14 cellular contexts compared by ENCODE assay signal in the genomic region with DNA sequence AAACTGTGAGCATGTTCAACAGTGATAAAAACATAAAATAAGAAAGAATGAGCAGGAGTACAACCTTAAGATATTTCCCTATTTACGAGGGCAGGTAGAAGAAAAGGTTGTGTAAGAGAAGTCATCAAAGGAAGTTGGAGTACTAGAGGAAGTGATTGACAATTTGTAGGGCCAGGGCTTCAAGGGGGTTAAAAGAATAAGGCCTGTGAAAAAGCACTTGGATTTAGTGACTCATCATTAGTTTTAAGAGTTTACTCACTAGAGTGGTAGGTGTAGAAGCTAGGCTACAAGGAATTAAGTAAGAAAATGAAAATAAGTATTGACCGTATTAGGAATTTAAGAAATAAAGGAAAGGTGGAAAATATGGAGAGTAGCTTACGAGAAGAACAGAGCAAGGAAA. TPM values are rescaled to one million over a fixed set of nuclear protein-coding genes. Genes with fewer than 3 reads are reported as not detected.
DNase-seq lines count a peak whose midpoint lies in the region; ATAC-seq, FAIRE-seq and TF ChIP-seq lines count a peak whose summit lies in the region.
"Had no signal": no experiment of that assay in that cellular context is flagged by ENCODE, and none has a peak within 500 bp of the region (broad histone marks: within the 10 kb centered on the region; RNA-seq: fewer than 3 reads in every experiment).

No MANE protein-coding gene starts in this region.

- TF ChIP-seq CTCF in epithelial cell of esophagus (IDR thresholded peaks at IDR 0.05; ENCODE audit: insufficient read depth, low read depth, low read length, missing control alignments) (no peak), GM13976 (IDR thresholded peaks at IDR 0.05; ENCODE audit: borderline replicate concordance, control extremely low read depth, extremely low read depth, insufficient read depth, missing control alignments) (no peak), OCI-LY7 (conservative IDR thresholded peaks at IDR 0.05; ENCODE audit: low read length) (no peak)

- no peak overlapping the region for H2AFZ ChIP-seq in OCI-LY7 (ENCODE audit: low read length)
- H2AFZ ChIP-seq: parathyroid adenoma had no signal

- H3K4me3 Mint-ChIP-seq in activated naive CD8-positive, alpha-beta T cell = no peak overlapping the region
- no peak overlapping the region for H3K4me3 Mint-ChIP-seq in activated naive CD8-positive, alpha-beta T cell treated with anti-CD3 and anti-CD28 coated beads for 36 hours
- no peak overlapping the region for H3K4me3 Mint-ChIP-seq in stimulated activated naive B cell treated with anti-CD40 and anti-IgM and Interleukin-4, amounts not matched to agents 10 μg/mL and 1 μg/mL and 100 μg/mL, for 72 hours
- H3K4me3 Mint-ChIP-seq: activated T-cell treated with anti-CD3 and anti-CD28 coated beads, Interleukin-2, amount 50 U/mL, for 4 hours had no signal

- no peaks in the 10 kb centered on the region for H3K4me1 ChIP-seq in OCI-LY7 (ENCODE audit: insufficient read depth, low read length, poor library complexity, severe bottlenecking)
- H3K4me1 ChIP-seq: parathyroid adenoma had no signal

- no peak overlapping the region for H3K4me2 ChIP-seq in OCI-LY7 (ENCODE audit: low read length)

- H3K27ac Mint-ChIP-seq in activated naive CD8-positive, alpha-beta T cell = peak overlapping the region; percentile 31
- no peak overlapping the region for H3K27ac Mint-ChIP-seq in activated naive CD8-positive, alpha-beta T cell treated with anti-CD3 and anti-CD28 coated beads for 36 hours
- H3K27ac Mint-ChIP-seq in stimulated activated naive B cell treated with anti-CD40 and anti-IgM and Interleukin-4, amounts not matched to agents 10 μg/mL and 1 μg/mL and 100 μg/mL, for 72 hours = peak overlapping the region; percentile 53

- POLR2A ChIA-PET in OCI-LY7 (lab: Charles Lee) = interaction anchor here (0.5 to 0.9 kb wide), 2 partner anchors 81 to 212 kb away, joined by 3 read pairs; no protein-coding TSS in a partner anchor

- H3K4me3 ChIP-seq in epithelial cell of esophagus (ENCODE audit: low read length) (no peak overlapping the region), OCI-LY7 (ENCODE audit: low read depth, low read length, poor library complexity, severe bottlenecking) (no peak overlapping the region)
- H3K4me3 ChIP-seq: mucosa of descending colon had no signal

- H3K4me1 Mint-ChIP-seq in activated naive CD8-positive, alpha-beta T cell (ENCODE audit: low read depth) = peaks cover 4% of the 10 kb centered on the region
- H3K4me1 Mint-ChIP-seq in activated naive CD8-positive, alpha-beta T cell treated with anti-CD3 and anti-CD28 coated beads for 36 hours = peaks cover 6% of the 10 kb centered on the region
- peaks cover 0 to 16% of the 10 kb centered on the region in 2 donors for H3K4me1 Mint-ChIP-seq in stimulated activated naive B cell treated with anti-CD40 and anti-IgM and Interleukin-4, amounts not matched to agents 10 μg/mL and 1 μg/mL and 100 μg/mL, for 72 hours

- intact Hi-C loops in OCI-LY7 (cut with micrococcal nuclease; ENCODE audit: unreplicated experiment) = no loop called here

- no peaks in the 10 kb centered on the region for H3K9me3 Mint-ChIP-seq in activated naive CD8-positive, alpha-beta T cell (ENCODE audit: low read depth)
- H3K9me3 Mint-ChIP-seq in activated naive CD8-positive, alpha-beta T cell treated with anti-CD3 and anti-CD28 coated beads for 36 hours = no peaks in the 10 kb centered on the region
- no peaks in the 10 kb centered on the region for H3K9me3 Mint-ChIP-seq in stimulated activated naive B cell treated with anti-CD40 and anti-IgM and Interleukin-4, amounts not matched to agents 10 μg/mL and 1 μg/mL and 100 μg/mL, for 72 hours
- H3K9me3 Mint-ChIP-seq: activated T-cell treated with anti-CD3 and anti-CD28 coated beads, Interleukin-2, amount 50 U/mL, for 4 hours had no signal

- CTCF ChIA-PET in OCI-LY7 (lab: Charles Lee; ENCODE audit: unreplicated experiment) = no interaction called here

- no peaks in the 10 kb centered on the region for H3K79me2 ChIP-seq in OCI-LY7 (ENCODE audit: insufficient read depth, low read depth, low read length)
- H3K79me2 ChIP-seq: parathyroid adenoma had no signal

- H3K36me3 Mint-ChIP-seq in activated naive CD8-positive, alpha-beta T cell = peaks cover 6% of the 10 kb centered on the region
- peaks cover 21% of the 10 kb centered on the region for H3K36me3 Mint-ChIP-seq in activated naive CD8-positive, alpha-beta T cell treated with anti-CD3 and anti-CD28 coated beads for 36 hours
- peaks cover 28 to 39% of the 10 kb centered on the region in 2 donors for H3K36me3 Mint-ChIP-seq in stimulated activated naive B cell treated with anti-CD40 and anti-IgM and Interleukin-4, amounts not matched to agents 10 μg/mL and 1 μg/mL and 100 μg/mL, for 72 hours

- H3K9me2 ChIP-seq in OCI-LY7 (ENCODE audit: insufficient read depth, low read length) = no peaks in the 10 kb centered on the region

- H3K27ac ChIP-seq in OCI-LY7 (ENCODE audit: low read depth, low read length, poor library complexity, severe bottlenecking) = no peak overlapping the region
- H3K27ac ChIP-seq: parathyroid adenoma had no signal

- ATAC-seq in stimulated activated naive B cell treated with anti-CD40 and anti-IgM and Interleukin-4, amounts not matched to agents 10 μg/mL and 1 μg/mL and 100 μg/mL, for 72 hours (replicated peaks) = no peak
- ATAC-seq: activated T-cell treated with anti-CD3 and anti-CD28 coated beads, Interleukin-2, amount 50 U/mL, for 4 hours; mucosa of descending colon had no signal

- no peaks in the 10 kb centered on the region for H3K27me3 Mint-ChIP-seq in activated naive CD8-positive, alpha-beta T cell
- H3K27me3 Mint-ChIP-seq in activated naive CD8-positive, alpha-beta T cell treated with anti-CD3 and anti-CD28 coated beads for 36 hours = no peaks in the 10 kb centered on the region
- H3K27me3 Mint-ChIP-seq in stimulated activated naive B cell treated with anti-CD40 and anti-IgM and Interleukin-4, amounts not matched to agents 10 μg/mL and 1 μg/mL and 100 μg/mL, for 72 hours = no peaks in the 10 kb centered on the region

- no TSS peak for BruUV-seq in OCI-LY7 (replicated peaks; lab: Mats Ljungman, UMichigan)

- H3K9me3 ChIP-seq in OCI-LY7 (ENCODE audit: low read length) = no peaks in the 10 kb centered on the region
- H3K9me3 ChIP-seq: mucosa of descending colon had no signal

- in situ Hi-C loops in GM13976 (cut with MboI; ENCODE audit: low sequenced_read_pairs, unreplicated experiment) = no loop called here

- no peak for DNase-seq in activated naive CD8-positive, alpha-beta T cell treated with anti-CD3 and anti-CD28 coated beads for 36 hours
- DNase-seq in RCC 7860 (ENCODE audit: low spot score) = no peak
- peak; percentile 66 for DNase-seq in epithelial cell of esophagus (ENCODE audit: low read depth)
- DNase-seq in stimulated activated naive B cell treated with anti-CD40 and anti-IgM and Interleukin-4, amounts not matched to agents 10 μg/mL and 1 μg/mL and 100 μg/mL, for 72 hours = no peak
- no peak for DNase-seq in GM13976 (ENCODE audit: low spot score)
- DNase-seq in OCI-LY7 (ENCODE audit: low spot score) = no peak
- no peak for DNase-seq in H4 (ENCODE audit: low spot score)
- DNase-seq: activated CD4-positive, CD25-positive, alpha-beta regulatory T cell treated with anti-CD3 and anti-CD28 coated beads, Interleukin-2, amount 50 U/mL, for 72 hours; activated T-cell treated with anti-CD3 and anti-CD28 coated beads, Interleukin-2, amount 50 U/mL, for 4 hours; anterior cingulate cortex; mucosa of descending colon; NCI-H1417 had no signal

- FAIRE-seq in RCC 7860 (lab: Jason Lieb, UNC) = peak; percentile 10

- peaks cover 32% of the 10 kb centered on the region for H3K36me3 ChIP-seq in OCI-LY7 (ENCODE audit: insufficient read depth, low read length)

- H4K20me1 ChIP-seq in OCI-LY7 (ENCODE audit: insufficient read depth, low read length) = no peaks in the 10 kb centered on the region

RNA-seq across cellular contexts. Expression of a gene that starts 23.6 kb away (rescaled TPM):
- under 1 TPM; 0.72 to 0.74 TPM for total RNA-seq in activated naive CD8-positive, alpha-beta T cell treated with anti-CD3 and anti-CD28 coated beads for 36 hours
- total RNA-seq in OCI-LY7 (2014; rRNA removed; shearing (Covaris generic)) = 0.18 and 0.60 TPM in 2 replicates
- not detected in 2 replicates for total RNA-seq in OCI-LY7 (2022)
- 0.02 and 0.62 TPM in 2 replicates for total RNA-seq in H4 (2014; rRNA removed; shearing (Covaris generic))
